In genomic region chr11:114821626-114822025, GRCh38 we compare ENCODE assay signal across 18 cellular contexts.
A peak's percentile ranks its signal among the peaks of the same experiment; 100 is the strongest.
DNase-seq lines count a peak whose midpoint lies in the region; ATAC-seq, FAIRE-seq and TF ChIP-seq lines count a peak whose summit lies in the region.
"Had no signal": no experiment of that assay in that cellular context is flagged by ENCODE, and none has a peak within 500 bp of the region (broad histone marks: within the 10 kb centered on the region; RNA-seq: fewer than 3 reads in every experiment).

No MANE protein-coding gene starts in this region.

- H3K36me3 ChIP-seq in BE2C: no peaks in the 10 kb centered on the region
- H3K36me3 ChIP-seq in RWPE2 (ENCODE audit: low read depth): no peaks in the 10 kb centered on the region
- H3K36me3 ChIP-seq in CD4-positive, alpha-beta memory T cell (ENCODE audit: insufficient read depth, low read length): no peaks in the 10 kb centered on the region
- no peaks in the 10 kb centered on the region for H3K36me3 ChIP-seq in small intestine (ENCODE audit: control insufficient read depth in 2 of 2, insufficient read depth in 2 of 2, low read length in 2 of 2)

- WGBS in small intestine, 3 donors: 15 to 32% (median 22%) methylated on average over 4 of the region's 4 CpGs

- peak; percentile 49 for DNase-seq in BE2C
- peak; percentile 58 for DNase-seq in HT1080 (ENCODE audit: low read depth)
- no peak for DNase-seq in RWPE2 (ENCODE audit: low spot score)
- DNase-seq in head of caudate nucleus: peak in 38 of 42 donors; percentile 25 to 91 (median 61)
- no peak for DNase-seq in CD4-positive, alpha-beta memory T cell
- DNase-seq in ureter (ENCODE audit: low spot score): no peak
- no peak for DNase-seq in small intestine
- DNase-seq: activated CD8-positive, alpha-beta memory T cell treated with anti-CD3 and anti-CD28 coated beads, Interleukin-2, amount 10 ng/mL, durations not matched to agents 7 days and 5 days; activated naive CD4-positive, alpha-beta T cell treated with anti-CD3 and anti-CD28 coated beads, Interleukin-2, amount 50 U/mL, for 16 hours; NCI-H2081; retina; stimulated activated CD4-positive, alpha-beta T cell treated with anti-CD3 and anti-CD28 coated beads, Interleukin-4, amount 100 ng/mL, for 24 hours; stimulated activated naive B cell treated with anti-CD40 and anti-IgM and Interleukin-4, amounts not matched to agents 10 μg/mL and 1 μg/mL and 100 μg/mL, for 72 hours had no signal

- ATAC-seq in RWPE2 (ENCODE audit: low read depth) (0 out of 3 replicates have a peak, but pooled peaks have one; percentile 25), GM21619 (IDR thresholded peaks at IDR 0.05; ENCODE audit: unreplicated experiment) (no peak)
- ATAC-seq: activated CD8-positive, alpha-beta memory T cell treated with anti-CD3 and anti-CD28 coated beads, Interleukin-2, amount 10 ng/mL, durations not matched to agents 7 days and 5 days; stimulated activated naive B cell treated with anti-CD40 and anti-IgM and Interleukin-4, amounts not matched to agents 10 μg/mL and 1 μg/mL and 100 μg/mL, for 72 hours had no signal

- no peak for FAIRE-seq in small intestine (lab: Jason Lieb, UNC)
- FAIRE-seq: colon, keratinocyte, TTC549 had no signal

- TF ChIP-seq CTCF in BE2C (IDR thresholded peaks at IDR 0.05; ENCODE audit: low read depth, low read length) (no peak), RWPE2 (IDR thresholded peaks at IDR 0.05; ENCODE audit: poor library complexity, severe bottlenecking) (no peak)

- no peak overlapping the region for H3K27ac ChIP-seq in RWPE2 (ENCODE audit: poor library complexity, severe bottlenecking)
- H3K27ac ChIP-seq in CD4-positive, alpha-beta memory T cell (ENCODE audit: low read depth, low read length): no peak overlapping the region
- no peak overlapping the region for H3K27ac ChIP-seq in small intestine (ENCODE audit: low read depth in 1 of 2, low read length in 1 of 2)
- H3K27ac ChIP-seq: RWPE1 had no signal

- H3K4me1 ChIP-seq in BE2C (peaks cover 3% of the 10 kb centered on the region; the same call in 1 of the 2 replicates), RWPE2 (ENCODE audit: insufficient read depth, poor library complexity, severe bottlenecking) (no peaks in the 10 kb centered on the region), small intestine (ENCODE audit: control insufficient read depth in 2 of 2, insufficient read depth in 1 of 2, low read depth in 1 of 2, low read length in 1 of 2) (no peaks in the 10 kb centered on the region)
- no peaks in the 10 kb centered on the region for H3K4me1 ChIP-seq in CD4-positive, alpha-beta memory T cell (ENCODE audit: insufficient read depth, low read length)

- no peak overlapping the region for H3K4me3 Mint-ChIP-seq in CD4-positive, alpha-beta memory T cell
- H3K4me3 Mint-ChIP-seq: activated CD8-positive, alpha-beta memory T cell treated with anti-CD3 and anti-CD28 coated beads, Interleukin-2, amount 10 ng/mL, durations not matched to agents 7 days and 5 days; stimulated activated naive B cell treated with anti-CD40 and anti-IgM and Interleukin-4, amounts not matched to agents 10 μg/mL and 1 μg/mL and 100 μg/mL, for 72 hours had no signal

- H3K4me3 ChIP-seq in BE2C (ENCODE audit: low read depth, low read length) (no peak overlapping the region), RWPE2 (ENCODE audit: severe bottlenecking) (no peak overlapping the region), small intestine (ENCODE audit: low read depth in 1 of 2, low read length in 2 of 2) (no peak overlapping the region)
- H3K4me3 ChIP-seq in CD4-positive, alpha-beta memory T cell (ENCODE audit: low read length in 2 of 2): no peak overlapping the region

- intact Hi-C loops in head of caudate nucleus (cut with DNase I): no loop called here
- intact Hi-C loops in CD4-positive, alpha-beta memory T cell (cut with micrococcal nuclease): no loop called here

- no peaks in the 10 kb centered on the region for H3K36me3 Mint-ChIP-seq in CD4-positive, alpha-beta memory T cell
- H3K36me3 Mint-ChIP-seq: activated CD8-positive, alpha-beta memory T cell treated with anti-CD3 and anti-CD28 coated beads, Interleukin-2, amount 10 ng/mL, durations not matched to agents 7 days and 5 days; stimulated activated naive B cell treated with anti-CD40 and anti-IgM and Interleukin-4, amounts not matched to agents 10 μg/mL and 1 μg/mL and 100 μg/mL, for 72 hours had no signal

- CTCF ChIA-PET in CD4-positive, alpha-beta memory T cell (lab: Charles Lee; ENCODE audit: partially characterized antibody): no interaction called here

- POLR2A ChIA-PET in CD4-positive, alpha-beta memory T cell (lab: Charles Lee; ENCODE audit: partially characterized antibody): no interaction called here

- H3K27me3 ChIP-seq in BE2C: no peaks in the 10 kb centered on the region
- H3K27me3 ChIP-seq in RWPE2 (ENCODE audit: insufficient read depth, poor library complexity, severe bottlenecking): no peaks in the 10 kb centered on the region
- no peaks in the 10 kb centered on the region for H3K27me3 ChIP-seq in CD4-positive, alpha-beta memory T cell (ENCODE audit: insufficient read depth, low read length)
- H3K27me3 ChIP-seq in small intestine (ENCODE audit: control insufficient read depth in 2 of 2, insufficient read depth in 2 of 2, low read length in 2 of 2): no peaks in the 10 kb centered on the region

- H3K9me3 ChIP-seq in BE2C (no peaks in the 10 kb centered on the region), RWPE2 (ENCODE audit: severe bottlenecking) (no peaks in the 10 kb centered on the region), small intestine (ENCODE audit: control insufficient read depth, low read depth) (no peaks in the 10 kb centered on the region)
- H3K9me3 ChIP-seq in CD4-positive, alpha-beta memory T cell (ENCODE audit: control insufficient read depth in 1 of 2, low read length in 2 of 2): no peaks in the 10 kb centered on the region

- H3K27me3 Mint-ChIP-seq in CD4-positive, alpha-beta memory T cell: peaks cover 0 to 2% of the 10 kb centered on the region in 2 donors
- H3K27me3 Mint-ChIP-seq: activated CD8-positive, alpha-beta memory T cell treated with anti-CD3 and anti-CD28 coated beads, Interleukin-2, amount 10 ng/mL, durations not matched to agents 7 days and 5 days had no signal

- no peak overlapping the region for H3K27ac Mint-ChIP-seq in CD4-positive, alpha-beta memory T cell
- H3K27ac Mint-ChIP-seq: activated CD8-positive, alpha-beta memory T cell treated with anti-CD3 and anti-CD28 coated beads, Interleukin-2, amount 10 ng/mL, durations not matched to agents 7 days and 5 days; stimulated activated naive B cell treated with anti-CD40 and anti-IgM and Interleukin-4, amounts not matched to agents 10 μg/mL and 1 μg/mL and 100 μg/mL, for 72 hours had no signal

- peaks cover 0 to 8% (median 2%) of the 10 kb centered on the region in 8 donors for H3K9me3 Mint-ChIP-seq in CD4-positive, alpha-beta memory T cell

- no peaks in the 10 kb centered on the region for H3K4me1 Mint-ChIP-seq in CD4-positive, alpha-beta memory T cell
- H3K4me1 Mint-ChIP-seq: activated CD8-positive, alpha-beta memory T cell treated with anti-CD3 and anti-CD28 coated beads, Interleukin-2, amount 10 ng/mL, durations not matched to agents 7 days and 5 days; stimulated activated naive B cell treated with anti-CD40 and anti-IgM and Interleukin-4, amounts not matched to agents 10 μg/mL and 1 μg/mL and 100 μg/mL, for 72 hours had no signal

Comparison
In these comparisons a context has a peak if more than half of its experiments do, and no peak if none do; other contexts are left out.
1. DNase-seq: peak in BE2C (single experiment), HT1080 (single experiment) and head of caudate nucleus (38 of 42); none in RWPE2 (single experiment), CD4-positive, alpha-beta memory T cell (0 of 5), ureter (single experiment) and small intestine (single experiment).